Comparison of ENCODE assay signal across 1 cellular context in the genomic region with DNA sequence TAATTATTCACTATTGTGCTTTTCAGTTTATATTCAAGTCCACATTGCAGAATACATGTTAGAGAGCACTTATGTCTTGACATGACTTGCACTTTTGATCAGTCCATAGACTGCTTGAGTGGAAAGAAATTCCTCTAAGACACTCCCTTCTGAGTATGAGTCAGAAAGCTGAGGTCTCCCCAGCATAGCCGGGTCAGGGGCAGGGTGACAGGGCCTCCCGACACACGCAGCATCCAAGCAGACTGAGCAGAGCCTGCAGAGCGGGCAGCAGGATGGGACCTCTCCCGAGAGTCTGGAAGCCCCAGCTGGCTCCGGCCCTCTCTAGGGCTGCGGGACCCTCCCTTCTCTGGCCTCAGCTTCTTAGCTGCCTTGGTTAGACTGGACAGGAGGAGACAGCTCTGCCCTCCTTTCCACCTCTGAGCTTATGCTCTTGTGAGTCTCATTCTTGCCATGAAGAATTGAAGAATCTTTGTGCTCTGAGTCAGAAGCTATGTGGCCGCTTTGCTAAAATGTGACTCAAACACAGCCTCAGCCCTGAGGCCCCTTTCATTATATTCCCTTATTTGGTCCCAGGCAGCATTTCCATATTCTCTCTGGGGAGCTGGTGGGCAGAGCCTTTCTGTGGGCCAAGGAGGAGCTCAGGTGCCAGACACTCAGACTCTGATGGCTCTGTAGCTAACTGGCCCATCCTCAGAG.
TF ChIP-seq lines count a peak whose summit lies in the region.

No MANE protein-coding gene starts in this region.

TF ChIP-seq in K562, 482 proteins besides CTCF, POLR2A, EP300 and RAD21 (continued from another document and continues in another):
- TF ChIP-seq HDAC3 (IDR thresholded peaks at IDR 0.05; ENCODE audit: borderline replicate concordance, partially characterized antibody) (no peak), IRF2 (CRISPR knock-in tag; IDR thresholded peaks at IDR 0.05) (no peak), SMARCA4 (IDR thresholded peaks at IDR 0.05) (peak; percentile 88), ZNF586 (CRISPR knock-in tag; conservative IDR thresholded peaks at IDR 0.05) (no peak), HDAC2 (IDR thresholded peaks at IDR 0.05) (peak; percentile 62; the same call in 1 of the 2 replicates), ZNF57 (CRISPR knock-in tag; IDR thresholded peaks at IDR 0.05) (no peak), SP2 (IDR thresholded peaks at IDR 0.05; ENCODE audit: extremely low read depth, low read depth, low read length, poor library complexity, severe bottlenecking) (no peak), ZNF24 (IDR thresholded peaks at IDR 0.05) (no peak), GATAD2B (IDR thresholded peaks at IDR 0.05; ENCODE audit: borderline replicate concordance) (no peak), SRF (CRISPR knock-in tag; IDR thresholded peaks at IDR 0.05) (peak in 1 of 2 experiments; percentile 75; a peak in 1 of 4 replicates), MEIS2 (IDR thresholded peaks at IDR 0.05; ENCODE audit: partially characterized antibody) (peak; percentile 14), ZNF408 (CRISPR knock-in tag; IDR thresholded peaks at IDR 0.05; ENCODE audit: low read depth) (no peak), NBN (IDR thresholded peaks at IDR 0.05; ENCODE audit: low read depth) (0 out of 2 replicates have a peak, but pooled peaks have one; percentile 32), RBFOX2 (IDR thresholded peaks at IDR 0.05; ENCODE audit: low read depth, low read length) (peak; percentile 61), U2AF2 (optimal IDR thresholded peaks at IDR 0.05; ENCODE audit: low read depth, low read length) (no peak), FIP1L1 (IDR thresholded peaks at IDR 0.05; ENCODE audit: low read depth, low read length, poor library complexity, severe bottlenecking) (no peak), NR2C1 (IDR thresholded peaks at IDR 0.05) (no peak), NR2C1 (tag; IDR thresholded peaks at IDR 0.05) (no peak)
- TF ChIP-seq, protein P1, sequence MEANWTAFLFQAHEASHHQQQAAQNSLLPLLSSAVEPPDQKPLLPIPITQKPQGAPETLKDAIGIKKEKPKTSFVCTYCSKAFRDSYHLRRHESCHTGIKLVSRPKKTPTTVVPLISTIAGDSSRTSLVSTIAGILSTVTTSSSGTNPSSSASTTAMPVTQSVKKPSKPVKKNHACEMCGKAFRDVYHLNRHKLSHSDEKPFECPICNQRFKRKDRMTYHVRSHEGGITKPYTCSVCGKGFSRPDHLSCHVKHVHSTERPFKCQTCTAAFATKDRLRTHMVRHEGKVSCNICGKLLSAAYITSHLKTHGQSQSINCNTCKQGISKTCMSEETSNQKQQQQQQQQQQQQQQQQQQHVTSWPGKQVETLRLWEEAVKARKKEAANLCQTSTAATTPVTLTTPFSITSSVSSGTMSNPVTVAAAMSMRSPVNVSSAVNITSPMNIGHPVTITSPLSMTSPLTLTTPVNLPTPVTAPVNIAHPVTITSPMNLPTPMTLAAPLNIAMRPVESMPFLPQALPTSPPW (CRISPR knock-in tag; IDR thresholded peaks at IDR 0.05), result peak; percentile 53; the same call in 1 of the 2 replicates
- TF ChIP-seq, protein P2, sequence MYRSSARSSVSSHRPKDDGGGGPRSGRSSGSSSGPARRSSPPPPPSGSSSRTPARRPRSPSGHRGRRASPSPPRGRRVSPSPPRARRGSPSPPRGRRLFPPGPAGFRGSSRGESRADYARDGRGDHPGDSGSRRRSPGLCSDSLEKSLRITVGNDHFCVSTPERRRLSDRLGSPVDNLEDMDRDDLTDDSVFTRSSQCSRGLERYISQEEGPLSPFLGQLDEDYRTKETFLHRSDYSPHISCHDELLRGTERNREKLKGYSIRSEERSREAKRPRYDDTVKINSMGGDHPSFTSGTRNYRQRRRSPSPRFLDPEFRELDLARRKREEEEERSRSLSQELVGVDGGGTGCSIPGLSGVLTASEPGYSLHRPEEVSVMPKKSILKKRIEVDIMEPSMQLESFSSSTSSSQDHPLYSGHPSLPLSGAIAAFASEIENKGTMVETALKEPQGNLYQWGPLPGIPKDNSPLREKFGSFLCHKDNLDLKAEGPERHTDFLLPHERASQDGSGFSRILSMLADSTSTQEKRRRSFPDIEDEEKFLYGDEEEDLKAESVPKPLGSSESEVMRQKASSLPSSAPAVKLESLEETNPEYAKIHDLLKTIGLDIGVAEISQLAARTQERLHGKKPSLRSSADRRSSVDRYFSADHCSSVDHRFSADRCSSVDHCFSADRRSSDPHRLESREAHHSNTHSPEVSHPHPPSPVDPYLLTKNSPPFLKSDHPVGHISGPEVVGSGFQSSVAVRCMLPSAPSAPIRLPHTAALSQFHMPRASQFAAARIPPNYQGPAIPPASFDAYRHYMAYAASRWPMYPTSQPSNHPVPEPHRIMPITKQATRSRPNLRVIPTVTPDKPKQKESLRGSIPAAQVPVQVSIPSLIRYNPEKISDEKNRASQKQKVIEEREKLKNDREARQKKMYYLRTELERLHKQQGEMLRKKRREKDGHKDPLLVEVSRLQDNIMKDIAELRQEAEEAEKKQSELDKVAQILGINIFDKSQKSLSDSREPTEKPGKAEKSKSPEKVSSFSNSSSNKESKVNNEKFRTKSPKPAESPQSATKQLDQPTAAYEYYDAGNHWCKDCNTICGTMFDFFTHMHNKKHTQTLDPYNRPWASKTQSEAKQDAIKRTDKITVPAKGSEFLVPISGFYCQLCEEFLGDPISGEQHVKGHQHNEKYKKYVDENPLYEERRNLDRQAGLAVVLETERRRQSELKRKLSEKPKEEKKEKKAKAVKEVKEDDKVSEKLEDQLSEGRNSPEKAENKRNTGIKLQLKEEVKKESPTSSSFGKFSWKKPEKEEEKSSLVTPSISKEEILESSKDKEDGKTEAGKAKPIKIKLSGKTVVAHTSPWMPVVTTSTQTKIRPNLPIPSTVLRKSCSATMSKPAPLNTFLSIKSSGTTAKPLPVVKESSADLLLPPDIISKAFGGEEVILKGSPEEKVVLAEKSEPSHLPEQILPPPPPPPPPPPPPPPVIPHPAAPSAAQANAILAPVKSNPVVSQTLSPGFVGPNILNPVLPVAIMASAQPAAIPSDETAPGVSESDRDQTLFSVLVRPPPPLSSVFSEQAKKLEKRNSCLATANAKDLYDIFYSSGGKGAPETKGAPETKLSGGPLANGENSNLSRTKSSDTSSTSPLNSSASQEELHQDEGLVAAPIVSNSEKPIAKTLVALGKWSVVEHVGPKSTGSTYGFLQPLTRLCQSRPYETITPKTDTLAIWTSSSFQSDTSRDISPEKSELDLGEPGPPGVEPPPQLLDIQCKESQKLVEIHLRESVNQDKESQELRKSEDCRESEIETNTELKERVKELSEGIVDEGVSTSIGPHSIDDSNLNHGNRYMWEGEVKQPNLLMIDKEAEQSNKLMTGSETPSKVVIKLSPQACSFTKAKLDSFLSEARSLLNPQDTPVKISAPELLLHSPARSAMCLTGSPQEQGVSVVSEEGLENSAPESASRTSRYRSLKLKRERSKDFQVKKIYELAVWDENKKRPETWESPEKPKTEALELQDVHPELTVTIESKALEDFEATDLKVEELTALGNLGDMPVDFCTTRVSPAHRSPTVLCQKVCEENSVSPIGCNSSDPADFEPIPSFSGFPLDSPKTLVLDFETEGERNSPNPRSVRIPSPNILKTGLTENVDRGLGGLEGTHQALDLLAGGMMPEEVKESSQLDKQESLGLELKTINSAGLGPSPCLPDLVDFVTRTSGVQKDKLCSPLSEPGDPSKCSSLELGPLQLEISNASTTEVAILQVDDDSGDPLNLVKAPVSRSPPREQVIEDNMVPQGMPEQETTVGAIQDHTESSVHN (IDR thresholded peaks at IDR 0.05; ENCODE audit: borderline replicate concordance in 1 of 2, low read depth in 1 of 2), result no peak
- TF ChIP-seq, protein P3, sequence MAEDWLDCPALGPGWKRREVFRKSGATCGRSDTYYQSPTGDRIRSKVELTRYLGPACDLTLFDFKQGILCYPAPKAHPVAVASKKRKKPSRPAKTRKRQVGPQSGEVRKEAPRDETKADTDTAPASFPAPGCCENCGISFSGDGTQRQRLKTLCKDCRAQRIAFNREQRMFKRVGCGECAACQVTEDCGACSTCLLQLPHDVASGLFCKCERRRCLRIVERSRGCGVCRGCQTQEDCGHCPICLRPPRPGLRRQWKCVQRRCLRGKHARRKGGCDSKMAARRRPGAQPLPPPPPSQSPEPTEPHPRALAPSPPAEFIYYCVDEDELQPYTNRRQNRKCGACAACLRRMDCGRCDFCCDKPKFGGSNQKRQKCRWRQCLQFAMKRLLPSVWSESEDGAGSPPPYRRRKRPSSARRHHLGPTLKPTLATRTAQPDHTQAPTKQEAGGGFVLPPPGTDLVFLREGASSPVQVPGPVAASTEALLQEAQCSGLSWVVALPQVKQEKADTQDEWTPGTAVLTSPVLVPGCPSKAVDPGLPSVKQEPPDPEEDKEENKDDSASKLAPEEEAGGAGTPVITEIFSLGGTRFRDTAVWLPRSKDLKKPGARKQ (CRISPR knock-in tag; IDR thresholded peaks at IDR 0.05), result no peak
- TF ChIP-seq, protein P4, sequence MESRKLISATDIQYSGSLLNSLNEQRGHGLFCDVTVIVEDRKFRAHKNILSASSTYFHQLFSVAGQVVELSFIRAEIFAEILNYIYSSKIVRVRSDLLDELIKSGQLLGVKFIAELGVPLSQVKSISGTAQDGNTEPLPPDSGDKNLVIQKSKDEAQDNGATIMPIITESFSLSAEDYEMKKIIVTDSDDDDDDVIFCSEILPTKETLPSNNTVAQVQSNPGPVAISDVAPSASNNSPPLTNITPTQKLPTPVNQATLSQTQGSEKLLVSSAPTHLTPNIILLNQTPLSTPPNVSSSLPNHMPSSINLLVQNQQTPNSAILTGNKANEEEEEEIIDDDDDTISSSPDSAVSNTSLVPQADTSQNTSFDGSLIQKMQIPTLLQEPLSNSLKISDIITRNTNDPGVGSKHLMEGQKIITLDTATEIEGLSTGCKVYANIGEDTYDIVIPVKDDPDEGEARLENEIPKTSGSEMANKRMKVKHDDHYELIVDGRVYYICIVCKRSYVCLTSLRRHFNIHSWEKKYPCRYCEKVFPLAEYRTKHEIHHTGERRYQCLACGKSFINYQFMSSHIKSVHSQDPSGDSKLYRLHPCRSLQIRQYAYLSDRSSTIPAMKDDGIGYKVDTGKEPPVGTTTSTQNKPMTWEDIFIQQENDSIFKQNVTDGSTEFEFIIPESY (CRISPR knock-in tag; IDR thresholded peaks at IDR 0.05), result 0 out of 2 replicates have a peak, but pooled peaks have one; percentile 28
- TF ChIP-seq, protein P5, sequence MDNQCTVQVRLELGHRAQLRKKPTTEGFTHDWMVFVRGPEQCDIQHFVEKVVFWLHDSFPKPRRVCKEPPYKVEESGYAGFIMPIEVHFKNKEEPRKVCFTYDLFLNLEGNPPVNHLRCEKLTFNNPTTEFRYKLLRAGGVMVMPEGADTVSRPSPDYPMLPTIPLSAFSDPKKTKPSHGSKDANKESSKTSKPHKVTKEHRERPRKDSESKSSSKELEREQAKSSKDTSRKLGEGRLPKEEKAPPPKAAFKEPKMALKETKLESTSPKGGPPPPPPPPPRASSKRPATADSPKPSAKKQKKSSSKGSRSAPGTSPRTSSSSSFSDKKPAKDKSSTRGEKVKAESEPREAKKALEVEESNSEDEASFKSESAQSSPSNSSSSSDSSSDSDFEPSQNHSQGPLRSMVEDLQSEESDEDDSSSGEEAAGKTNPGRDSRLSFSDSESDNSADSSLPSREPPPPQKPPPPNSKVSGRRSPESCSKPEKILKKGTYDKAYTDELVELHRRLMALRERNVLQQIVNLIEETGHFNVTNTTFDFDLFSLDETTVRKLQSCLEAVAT (IDR thresholded peaks at IDR 0.05), result no peak
- TF ChIP-seq, protein P6, sequence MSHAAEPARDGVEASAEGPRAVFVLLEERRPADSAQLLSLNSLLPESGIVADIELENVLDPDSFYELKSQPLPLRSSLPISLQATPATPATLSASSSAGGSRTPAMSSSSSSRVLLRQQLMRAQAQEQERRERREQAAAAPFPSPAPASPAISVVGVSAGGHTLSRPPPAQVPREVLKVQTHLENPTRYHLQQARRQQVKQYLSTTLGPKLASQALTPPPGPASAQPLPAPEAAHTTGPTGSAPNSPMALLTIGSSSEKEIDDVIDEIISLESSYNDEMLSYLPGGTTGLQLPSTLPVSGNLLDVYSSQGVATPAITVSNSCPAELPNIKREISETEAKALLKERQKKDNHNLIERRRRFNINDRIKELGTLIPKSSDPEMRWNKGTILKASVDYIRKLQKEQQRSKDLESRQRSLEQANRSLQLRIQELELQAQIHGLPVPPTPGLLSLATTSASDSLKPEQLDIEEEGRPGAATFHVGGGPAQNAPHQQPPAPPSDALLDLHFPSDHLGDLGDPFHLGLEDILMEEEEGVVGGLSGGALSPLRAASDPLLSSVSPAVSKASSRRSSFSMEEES (CRISPR knock-in tag; IDR thresholded peaks at IDR 0.05), result no peak
- TF ChIP-seq, protein P7, sequence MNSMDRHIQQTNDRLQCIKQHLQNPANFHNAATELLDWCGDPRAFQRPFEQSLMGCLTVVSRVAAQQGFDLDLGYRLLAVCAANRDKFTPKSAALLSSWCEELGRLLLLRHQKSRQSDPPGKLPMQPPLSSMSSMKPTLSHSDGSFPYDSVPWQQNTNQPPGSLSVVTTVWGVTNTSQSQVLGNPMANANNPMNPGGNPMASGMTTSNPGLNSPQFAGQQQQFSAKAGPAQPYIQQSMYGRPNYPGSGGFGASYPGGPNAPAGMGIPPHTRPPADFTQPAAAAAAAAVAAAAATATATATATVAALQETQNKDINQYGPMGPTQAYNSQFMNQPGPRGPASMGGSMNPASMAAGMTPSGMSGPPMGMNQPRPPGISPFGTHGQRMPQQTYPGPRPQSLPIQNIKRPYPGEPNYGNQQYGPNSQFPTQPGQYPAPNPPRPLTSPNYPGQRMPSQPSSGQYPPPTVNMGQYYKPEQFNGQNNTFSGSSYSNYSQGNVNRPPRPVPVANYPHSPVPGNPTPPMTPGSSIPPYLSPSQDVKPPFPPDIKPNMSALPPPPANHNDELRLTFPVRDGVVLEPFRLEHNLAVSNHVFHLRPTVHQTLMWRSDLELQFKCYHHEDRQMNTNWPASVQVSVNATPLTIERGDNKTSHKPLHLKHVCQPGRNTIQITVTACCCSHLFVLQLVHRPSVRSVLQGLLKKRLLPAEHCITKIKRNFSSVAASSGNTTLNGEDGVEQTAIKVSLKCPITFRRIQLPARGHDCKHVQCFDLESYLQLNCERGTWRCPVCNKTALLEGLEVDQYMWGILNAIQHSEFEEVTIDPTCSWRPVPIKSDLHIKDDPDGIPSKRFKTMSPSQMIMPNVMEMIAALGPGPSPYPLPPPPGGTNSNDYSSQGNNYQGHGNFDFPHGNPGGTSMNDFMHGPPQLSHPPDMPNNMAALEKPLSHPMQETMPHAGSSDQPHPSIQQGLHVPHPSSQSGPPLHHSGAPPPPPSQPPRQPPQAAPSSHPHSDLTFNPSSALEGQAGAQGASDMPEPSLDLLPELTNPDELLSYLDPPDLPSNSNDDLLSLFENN (IDR thresholded peaks at IDR 0.05; ENCODE audit: low read depth in 2 of 2, low read length in 2 of 2), result no peak
- TF ChIP-seq, protein P8, sequence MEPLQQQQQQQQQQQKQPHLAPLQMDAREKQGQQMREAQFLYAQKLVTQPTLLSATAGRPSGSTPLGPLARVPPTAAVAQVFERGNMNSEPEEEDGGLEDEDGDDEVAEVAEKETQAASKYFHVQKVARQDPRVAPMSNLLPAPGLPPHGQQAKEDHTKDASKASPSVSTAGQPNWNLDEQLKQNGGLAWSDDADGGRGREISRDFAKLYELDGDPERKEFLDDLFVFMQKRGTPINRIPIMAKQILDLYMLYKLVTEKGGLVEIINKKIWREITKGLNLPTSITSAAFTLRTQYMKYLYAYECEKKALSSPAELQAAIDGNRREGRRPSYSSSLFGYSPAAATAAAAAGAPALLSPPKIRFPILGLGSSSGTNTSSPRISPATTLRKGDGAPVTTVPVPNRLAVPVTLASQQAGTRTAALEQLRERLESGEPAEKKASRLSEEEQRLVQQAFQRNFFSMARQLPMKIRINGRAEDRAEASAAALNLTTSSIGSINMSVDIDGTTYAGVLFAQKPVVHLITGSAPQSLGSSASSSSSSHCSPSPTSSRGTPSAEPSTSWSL (CRISPR knock-in tag; IDR thresholded peaks at IDR 0.05; ENCODE audit: borderline replicate concordance), result no peak
